ENCODE assay signal across 17 cellular contexts in genomic region chr7:102072636-102073209, GRCh38.
DNase-seq lines count a peak whose midpoint lies in the region; TF ChIP-seq lines count a peak whose summit lies in the region.
"Had no signal": no experiment of that assay in that cellular context is flagged by ENCODE, and none has a peak within 500 bp of the region (broad histone marks: within the 10 kb centered on the region; RNA-seq: fewer than 3 reads in every experiment).

No MANE protein-coding gene starts in this region.

- no peaks in the 10 kb centered on the region for H3K27me3 ChIP-seq in WERI-Rb-1 (ENCODE audit: insufficient read depth, low read depth, severe bottlenecking)
- H3K27me3 ChIP-seq: BE2C had no signal

- DNase-seq in AG20443 (ENCODE audit: low spot score), result peak; percentile 21
- peak; percentile 75 for DNase-seq in EH (ENCODE audit: low read depth)
- DNase-seq in amniotic epithelial cell (ENCODE audit: low read depth), result peak; percentile 83
- peak; percentile 14 for DNase-seq in mesenteric fat pad (ENCODE audit: low spot score)
- DNase-seq in germinal center (ENCODE audit: low spot score), result no peak
- no peak for DNase-seq in WERI-Rb-1
- DNase-seq in NCI-H2196 treated with DMSO at 0.1 percent for 48 hours (lab: John Stamatoyannopoulos, UW; ENCODE audit: unreplicated experiment), result no peak
- DNase-seq: BE2C; Calu3; CD4-positive, alpha-beta memory T cell; DMS53; H7; NCI-H1417 treated with DMSO at 0.1 percent for 48 hours; NCI-H2029; NCI-H2171; NCI-H774 had no signal

- H3K4me3 ChIP-seq in WERI-Rb-1 (ENCODE audit: low read depth, low read length), result no peak overlapping the region

- TF ChIP-seq CTCF in WERI-Rb-1 (IDR thresholded peaks at IDR 0.05; ENCODE audit: low read depth, low read length), result no peak

- H3K27ac ChIP-seq in WERI-Rb-1, result no peak overlapping the region
- H3K27ac ChIP-seq: HL-60 had no signal

- H3K9me3 ChIP-seq in WERI-Rb-1 (ENCODE audit: severe bottlenecking), result no peaks in the 10 kb centered on the region
- H3K9me3 ChIP-seq: BE2C had no signal

- peaks cover 30% of the 10 kb centered on the region for H3K36me3 ChIP-seq in WERI-Rb-1

Comparison
In these comparisons a context has a peak if more than half of its experiments do, and no peak if none do; other contexts are left out.
1. DNase-seq: peak in AG20443 (single experiment), EH (single experiment), amniotic epithelial cell (single experiment) and mesenteric fat pad (single experiment); none in germinal center (single experiment), WERI-Rb-1 (single experiment) and NCI-H2196 treated with DMSO at 0.1 percent for 48 hours (single experiment).